In genomic region chr4:177612684-177613083, GRCh38 we compare ENCODE assay signal across 39 cellular contexts.
"Had no signal": no experiment of that assay in that cellular context is flagged by ENCODE, and none has a peak within 500 bp of the region (broad histone marks: within the 10 kb centered on the region; RNA-seq: fewer than 3 reads in every experiment).

No MANE protein-coding gene starts in this region.

- H3K36me3 Mint-ChIP-seq: activated naive CD4-positive, alpha-beta T cell treated with anti-CD3 and anti-CD28 coated beads, Interleukin-2, amount 10 ng/mL, durations not matched to agents 7 days and 5 days; activated naive CD4-positive, alpha-beta T cell treated with anti-CD3 and anti-CD28 coated beads, Interleukin-2, amount 50 U/mL, for 24 hours; activated naive CD4-positive, alpha-beta T cell treated with anti-CD3 and anti-CD28 coated beads, Interleukin-2, amount 50 U/mL, for 72 hours; activated naive CD8-positive, alpha-beta T cell; activated naive CD8-positive, alpha-beta T cell treated with anti-CD3 and anti-CD28 coated beads for 36 hours; activated naive CD8-positive, alpha-beta T cell treated with anti-CD3 and anti-CD28 coated beads, Interleukin-2, amount 10 ng/mL, durations not matched to agents 7 days and 5 days; brain had no signal

- H3K36me3 ChIP-seq: adrenal gland, ascending aorta, brain microvascular endothelial cell, breast epithelium, cardiac muscle cell had no signal

- H3K4me1 Mint-ChIP-seq: activated naive CD4-positive, alpha-beta T cell treated with anti-CD3 and anti-CD28 coated beads, Interleukin-2, amount 10 ng/mL, durations not matched to agents 7 days and 5 days; activated naive CD4-positive, alpha-beta T cell treated with anti-CD3 and anti-CD28 coated beads, Interleukin-2, amount 50 U/mL, for 24 hours; activated naive CD8-positive, alpha-beta T cell treated with anti-CD3 and anti-CD28 coated beads for 36 hours; activated naive CD8-positive, alpha-beta T cell treated with anti-CD3 and anti-CD28 coated beads, Interleukin-2, amount 10 ng/mL, durations not matched to agents 7 days and 5 days; activated naive CD8-positive, alpha-beta T cell treated with anti-CD3 and anti-CD28 coated beads, Interleukin-2, amount 50 U/mL, for 24 hours; activated T-helper 17 cell treated with anti-CD3 and anti-CD28 coated beads, Interleukin-2, amount 50 U/mL, for 72 hours; brain; central memory CD8-positive, alpha-beta T cell had no signal

- H3K9me3 ChIP-seq: ascending aorta, breast epithelium had no signal

- FAIRE-seq: astrocyte, bronchial epithelial cell, colon had no signal

- H3K4me3 Mint-ChIP-seq: activated naive CD4-positive, alpha-beta T cell treated with anti-CD3 and anti-CD28 coated beads for 36 hours; activated naive CD4-positive, alpha-beta T cell treated with anti-CD3 and anti-CD28 coated beads, Interleukin-2, amount 10 ng/mL, durations not matched to agents 7 days and 5 days; activated naive CD4-positive, alpha-beta T cell treated with anti-CD3 and anti-CD28 coated beads, Interleukin-2, amount 50 U/mL, for 24 hours; activated naive CD8-positive, alpha-beta T cell; activated naive CD8-positive, alpha-beta T cell treated with anti-CD3 and anti-CD28 coated beads for 36 hours; activated naive CD8-positive, alpha-beta T cell treated with anti-CD3 and anti-CD28 coated beads, Interleukin-2, amount 10 ng/mL, durations not matched to agents 7 days and 5 days; activated naive CD8-positive, alpha-beta T cell treated with anti-CD3 and anti-CD28 coated beads, Interleukin-2, amount 50 U/mL, for 24 hours; activated T-cell treated with anti-CD3 and anti-CD28 coated beads, Interleukin-2, amount 50 U/mL, for 24 hours; activated T-cell treated with anti-CD3 and anti-CD28 coated beads, Interleukin-2, amount 50 U/mL, for 4 hours; activated T-cell treated with anti-CD3 and anti-CD28 coated beads, Interleukin-2, amount 50 U/mL, for 72 hours; activated T-helper 1 cell treated with anti-CD3 and anti-CD28 coated beads, Interleukin-12 subunit alpha, Interleukin-12 subunit beta, Interleukin-2, Interleukin-4 antibody, amounts not matched to agents 30 ng/mL and 10 ng/mL and 1 ng/mL, durations not matched to agents 14 hours and 24 hours and 36 hours; activated T-helper 17 cell treated with anti-CD3 and anti-CD28 coated beads, Interleukin-2, amount 50 U/mL, for 72 hours; brain; central memory CD8-positive, alpha-beta T cell had no signal

- H3K4me3 ChIP-seq: adrenal gland, ascending aorta, breast epithelium, cardiac muscle cell had no signal

- H3K27ac ChIP-seq: adrenal gland, ascending aorta, brain microvascular endothelial cell, breast epithelium, cardiac muscle cell had no signal

- H3K27ac Mint-ChIP-seq: activated naive CD4-positive, alpha-beta T cell treated with anti-CD3 and anti-CD28 coated beads for 36 hours; activated naive CD4-positive, alpha-beta T cell treated with anti-CD3 and anti-CD28 coated beads, Interleukin-2, amount 10 ng/mL, durations not matched to agents 7 days and 5 days; activated naive CD4-positive, alpha-beta T cell treated with anti-CD3 and anti-CD28 coated beads, Interleukin-2, amount 50 U/mL, for 24 hours; activated naive CD4-positive, alpha-beta T cell treated with anti-CD3 and anti-CD28 coated beads, Interleukin-2, amount 50 U/mL, for 72 hours; activated naive CD8-positive, alpha-beta T cell; activated naive CD8-positive, alpha-beta T cell treated with anti-CD3 and anti-CD28 coated beads for 36 hours; activated naive CD8-positive, alpha-beta T cell treated with anti-CD3 and anti-CD28 coated beads, Interleukin-2, amount 10 ng/mL, durations not matched to agents 7 days and 5 days; activated naive CD8-positive, alpha-beta T cell treated with anti-CD3 and anti-CD28 coated beads, Interleukin-2, amount 50 U/mL, for 24 hours; activated T-cell treated with anti-CD3 and anti-CD28 coated beads, Interleukin-2, amount 50 U/mL, for 24 hours; activated T-cell treated with anti-CD3 and anti-CD28 coated beads, Interleukin-2, amount 50 U/mL, for 72 hours; activated T-helper 1 cell treated with anti-CD3 and anti-CD28 coated beads, Interleukin-12 subunit alpha, Interleukin-12 subunit beta, Interleukin-2, Interleukin-4 antibody, amounts not matched to agents 30 ng/mL and 10 ng/mL and 1 ng/mL, durations not matched to agents 14 hours and 24 hours and 36 hours; activated T-helper 17 cell treated with anti-CD3 and anti-CD28 coated beads, Interleukin-2, amount 50 U/mL, for 72 hours; activated T-helper 2 cell treated with anti-CD3 and anti-CD28 coated beads, Interferon-gamma antibody, Interleukin-2, Interleukin-4, amounts not matched to agents 10 μg/mL and 5 μg/mL and 100 μg/mL, durations not matched to agents 14 hours and 24 hours and 36 hours; brain had no signal

- H3K27me3 ChIP-seq: adrenal gland, ascending aorta, brain microvascular endothelial cell, breast epithelium, cardiac muscle cell had no signal

- H3K9me3 Mint-ChIP-seq: activated naive CD4-positive, alpha-beta T cell treated with anti-CD3 and anti-CD28 coated beads for 36 hours; activated naive CD4-positive, alpha-beta T cell treated with anti-CD3 and anti-CD28 coated beads, Interleukin-2, amount 10 ng/mL, durations not matched to agents 7 days and 5 days; activated naive CD4-positive, alpha-beta T cell treated with anti-CD3 and anti-CD28 coated beads, Interleukin-2, amount 50 U/mL, for 24 hours; activated naive CD4-positive, alpha-beta T cell treated with anti-CD3 and anti-CD28 coated beads, Interleukin-2, amount 50 U/mL, for 72 hours; activated naive CD8-positive, alpha-beta T cell treated with anti-CD3 and anti-CD28 coated beads for 36 hours; activated naive CD8-positive, alpha-beta T cell treated with anti-CD3 and anti-CD28 coated beads, Interleukin-2, amount 10 ng/mL, durations not matched to agents 7 days and 5 days; activated naive CD8-positive, alpha-beta T cell treated with anti-CD3 and anti-CD28 coated beads, Interleukin-2, amount 50 U/mL, for 24 hours; activated T-cell treated with anti-CD3 and anti-CD28 coated beads, Interleukin-2, amount 50 U/mL, for 24 hours; activated T-cell treated with anti-CD3 and anti-CD28 coated beads, Interleukin-2, amount 50 U/mL, for 4 hours; activated T-cell treated with anti-CD3 and anti-CD28 coated beads, Interleukin-2, amount 50 U/mL, for 72 hours; activated T-helper 1 cell treated with anti-CD3 and anti-CD28 coated beads, Interleukin-12 subunit alpha, Interleukin-12 subunit beta, Interleukin-2, Interleukin-4 antibody, amounts not matched to agents 30 ng/mL and 10 ng/mL and 1 ng/mL, durations not matched to agents 14 hours and 24 hours and 36 hours; activated T-helper 17 cell treated with anti-CD3 and anti-CD28 coated beads, Interleukin-2, amount 50 U/mL, for 72 hours; activated T-helper 2 cell treated with anti-CD3 and anti-CD28 coated beads, Interferon-gamma antibody, Interleukin-2, Interleukin-4, amounts not matched to agents 10 μg/mL and 5 μg/mL and 100 μg/mL, durations not matched to agents 14 hours and 24 hours and 36 hours; central memory CD8-positive, alpha-beta T cell had no signal

- DNase-seq: activated effector memory CD4-positive, alpha-beta T cell treated with anti-CD3 and anti-CD28 coated beads, Interleukin-2, amount 50 U/mL, for 16 hours; activated effector memory CD4-positive, alpha-beta T cell treated with Interleukin-2 at 50 U/mL for 16 hours; activated gamma-delta T cell; activated gamma-delta T cell treated with Interleukin-2 at 50 U/mL for 16 hours; activated naive CD4-positive, alpha-beta T cell; activated naive CD4-positive, alpha-beta T cell treated with anti-CD3 and anti-CD28 coated beads for 36 hours; activated naive CD4-positive, alpha-beta T cell treated with anti-CD3 and anti-CD28 coated beads, Interleukin-2, amount 10 ng/mL, durations not matched to agents 7 days and 5 days; activated naive CD4-positive, alpha-beta T cell treated with anti-CD3 and anti-CD28 coated beads, Interleukin-2, amount 50 U/mL, for 16 hours; activated naive CD4-positive, alpha-beta T cell treated with Interleukin-2 at 50 U/mL for 16 hours; activated naive CD8-positive, alpha-beta T cell treated with anti-CD3 and anti-CD28 coated beads for 36 hours; activated naive CD8-positive, alpha-beta T cell treated with anti-CD3 and anti-CD28 coated beads, Interleukin-2, amount 10 ng/mL, durations not matched to agents 7 days and 5 days; activated naive CD8-positive, alpha-beta T cell treated with anti-CD3 and anti-CD28 coated beads, Interleukin-2, amount 50 U/mL, for 24 hours; activated T-cell treated with anti-CD3 and anti-CD28 coated beads, Interleukin-2, amount 50 U/mL, for 24 hours; activated T-cell treated with anti-CD3 and anti-CD28 coated beads, Interleukin-2, amount 50 U/mL, for 4 hours; activated T-cell treated with anti-CD3 and anti-CD28 coated beads, Interleukin-2, amount 50 U/mL, for 48 hours; activated T-cell treated with anti-CD3 and anti-CD28 coated beads, Interleukin-2, amount 50 U/mL, for 72 hours; adrenal gland; amniotic stem cell; amygdala; anterior cingulate cortex; aorta; brain microvascular endothelial cell; caudate nucleus; central memory CD4-positive, alpha-beta T cell; cerebellar nuclear complex had no signal

- ATAC-seq: activated naive CD4-positive, alpha-beta T cell treated with anti-CD3 and anti-CD28 coated beads, Interleukin-2, amount 50 U/mL, for 72 hours; activated naive CD8-positive, alpha-beta T cell treated with anti-CD3 and anti-CD28 coated beads, Interleukin-2, amount 50 U/mL, for 24 hours; activated T-cell treated with anti-CD3 and anti-CD28 coated beads, Interleukin-2, amount 50 U/mL, for 4 hours; activated T-cell treated with anti-CD3 and anti-CD28 coated beads, Interleukin-2, amount 50 U/mL, for 72 hours; activated T-helper 17 cell treated with anti-CD3 and anti-CD28 coated beads, Interleukin-2, amount 50 U/mL, for 72 hours had no signal

- H3K4me1 ChIP-seq: adrenal gland, ascending aorta, breast epithelium had no signal

- H3K27me3 Mint-ChIP-seq: activated naive CD4-positive, alpha-beta T cell treated with anti-CD3 and anti-CD28 coated beads, Interleukin-2, amount 10 ng/mL, durations not matched to agents 7 days and 5 days; activated naive CD4-positive, alpha-beta T cell treated with anti-CD3 and anti-CD28 coated beads, Interleukin-2, amount 50 U/mL, for 24 hours; activated naive CD8-positive, alpha-beta T cell; activated naive CD8-positive, alpha-beta T cell treated with anti-CD3 and anti-CD28 coated beads for 36 hours; activated naive CD8-positive, alpha-beta T cell treated with anti-CD3 and anti-CD28 coated beads, Interleukin-2, amount 50 U/mL, for 24 hours; activated T-cell treated with anti-CD3 and anti-CD28 coated beads, Interleukin-2, amount 50 U/mL, for 24 hours; activated T-helper 17 cell treated with anti-CD3 and anti-CD28 coated beads, Interleukin-2, amount 50 U/mL, for 72 hours; brain had no signal
